In genomic region chr7:154431045-154431444, GRCh38 we compare ENCODE assay signal across 27 cellular contexts.
"Had no signal": no experiment of that assay in that cellular context is flagged by ENCODE, and none has a peak within 500 bp of the region (broad histone marks: within the 10 kb centered on the region; RNA-seq: fewer than 3 reads in every experiment).

No MANE protein-coding gene starts in this region.

- H3K9me3 Mint-ChIP-seq: activated CD4-positive, alpha-beta memory T cell treated with anti-CD3 and anti-CD28 coated beads for 36 hours had no signal

- H3K36me3 Mint-ChIP-seq: activated CD4-positive, alpha-beta memory T cell treated with anti-CD3 and anti-CD28 coated beads for 36 hours; activated naive CD4-positive, alpha-beta T cell treated with anti-CD3 and anti-CD28 coated beads, Interleukin-2, amount 10 ng/mL, durations not matched to agents 7 days and 5 days; activated naive CD8-positive, alpha-beta T cell treated with anti-CD3 and anti-CD28 coated beads, Interleukin-2, amount 10 ng/mL, durations not matched to agents 7 days and 5 days; natural killer cell treated with Interleukin-12 subunit alpha and Interleukin-12 subunit beta and Interleukin-15 and Interleukin-18, amount 100 ng/mL, for 72 hours; stimulated activated memory B cell treated with anti-CD40 and anti-IgM and Interleukin-4, amounts not matched to agents 10 μg/mL and 1 μg/mL and 100 μg/mL, for 72 hours had no signal

- H3K9me3 ChIP-seq: esophagus muscularis mucosa, lower lobe of right lung, mucosa of descending colon, neutrophil, right lobe of liver, upper lobe of right lung had no signal

- H3K27ac ChIP-seq: brain microvascular endothelial cell, esophagus muscularis mucosa, foreskin keratinocyte, left lung, lower lobe of right lung, neutrophil, right lobe of liver, upper lobe of right lung had no signal

- H3K36me3 ChIP-seq: brain microvascular endothelial cell, esophagus muscularis mucosa, left lung, lower lobe of right lung, neutrophil, right lobe of liver, upper lobe of right lung had no signal

- H3K27me3 Mint-ChIP-seq: activated CD4-positive, alpha-beta memory T cell treated with anti-CD3 and anti-CD28 coated beads for 36 hours; activated CD4-positive, alpha-beta T cell treated with anti-CD3 and anti-CD28 coated beads, Interleukin-2, amount 10 ng/mL, durations not matched to agents 24 days and 14 days; activated naive CD4-positive, alpha-beta T cell treated with anti-CD3 and anti-CD28 coated beads, Interleukin-2, amount 10 ng/mL, durations not matched to agents 7 days and 5 days; activated naive CD8-positive, alpha-beta T cell treated with anti-CD3 and anti-CD28 coated beads, Interleukin-2, amount 10 ng/mL, durations not matched to agents 7 days and 5 days; dendritic cell treated with granulocyte-macrophage colony-stimulating factor and Interleukin-4, amounts not matched to agents 40 ng/mL and 50 ng/mL, for 4 days; natural killer cell treated with Interleukin-12 subunit alpha and Interleukin-12 subunit beta and Interleukin-15 and Interleukin-18, amount 100 ng/mL, for 72 hours; stimulated activated memory B cell treated with anti-CD40 and anti-IgM and Interleukin-4, amounts not matched to agents 10 μg/mL and 1 μg/mL and 100 μg/mL, for 72 hours; stimulated activated naive CD8-positive, alpha-beta T cell treated with anti-CD3 and anti-CD28 coated beads, Interleukin-15, amount 100 ng/mL, for 72 hours; T-helper 17 cell had no signal

- H3K4me1 Mint-ChIP-seq: activated CD4-positive, alpha-beta T cell treated with anti-CD3 and anti-CD28 coated beads, Interleukin-2, amount 10 ng/mL, durations not matched to agents 24 days and 14 days; activated naive CD4-positive, alpha-beta T cell treated with anti-CD3 and anti-CD28 coated beads, Interleukin-2, amount 10 ng/mL, durations not matched to agents 7 days and 5 days; activated naive CD8-positive, alpha-beta T cell treated with anti-CD3 and anti-CD28 coated beads, Interleukin-2, amount 10 ng/mL, durations not matched to agents 7 days and 5 days; stimulated activated memory B cell treated with anti-CD40 and anti-IgM and Interleukin-4, amounts not matched to agents 10 μg/mL and 1 μg/mL and 100 μg/mL, for 72 hours; stimulated activated naive CD8-positive, alpha-beta T cell treated with anti-CD3 and anti-CD28 coated beads, Interleukin-15, amount 100 ng/mL, for 72 hours; T-helper 17 cell had no signal

- H3K4me3 ChIP-seq: esophagus muscularis mucosa, left lung, lower lobe of right lung, mucosa of descending colon, right lobe of liver, upper lobe of right lung had no signal

- FAIRE-seq: astrocyte, islet of Langerhans had no signal

- H3K4me1 ChIP-seq: esophagus muscularis mucosa, foreskin keratinocyte, left lung, lower lobe of right lung, right lobe of liver, upper lobe of right lung had no signal

- DNase-seq: activated CD4-positive, alpha-beta memory T cell treated with anti-CD3 and anti-CD28 coated beads for 36 hours; activated CD4-positive, alpha-beta T cell treated with anti-CD3 and anti-CD28 coated beads, Interleukin-2, amount 10 ng/mL, durations not matched to agents 24 days and 14 days; activated CD4-positive, CD25-positive, alpha-beta regulatory T cell treated with anti-CD3 and anti-CD28 coated beads, Interleukin-2, amount 50 U/mL, for 72 hours; activated CD8-positive, alpha-beta memory T cell treated with anti-CD3 and anti-CD28 coated beads, Interleukin-2, amount 50 U/mL, for 4 hours; activated gamma-delta T cell; activated naive CD4-positive, alpha-beta T cell treated with anti-CD3 and anti-CD28 coated beads, Interleukin-2, amount 10 ng/mL, durations not matched to agents 7 days and 5 days; activated naive CD8-positive, alpha-beta T cell treated with anti-CD3 and anti-CD28 coated beads, Interleukin-2, amount 10 ng/mL, durations not matched to agents 7 days and 5 days; activated T-cell treated with anti-CD3 and anti-CD28 coated beads, Interleukin-2, amount 50 U/mL, for 1 hour; brain microvascular endothelial cell; foreskin keratinocyte; left lung; lower lobe of right lung; mucosa of descending colon; right lobe of liver; stimulated activated CD4-positive, alpha-beta T cell treated with anti-CD3 and anti-CD28 coated beads, Interleukin-4, amount 100 ng/mL, for 24 hours; stimulated activated naive CD8-positive, alpha-beta T cell treated with anti-CD3 and anti-CD28 coated beads, Interleukin-15, amount 100 ng/mL, for 72 hours; T-helper 17 cell; T1000; upper lobe of right lung had no signal

- ATAC-seq: foreskin keratinocyte; left lung; mucosa of descending colon; natural killer cell treated with Interleukin-12 subunit alpha and Interleukin-12 subunit beta and Interleukin-15 and Interleukin-18, amount 100 ng/mL, for 72 hours; right lobe of liver; stimulated activated memory B cell treated with anti-CD40 and anti-IgM and Interleukin-4, amounts not matched to agents 10 μg/mL and 1 μg/mL and 100 μg/mL, for 72 hours; stimulated activated naive CD8-positive, alpha-beta T cell treated with anti-CD3 and anti-CD28 coated beads, Interleukin-15, amount 100 ng/mL, for 72 hours; T-helper 17 cell; upper lobe of right lung had no signal

- H3K27me3 ChIP-seq: brain microvascular endothelial cell, esophagus muscularis mucosa, foreskin keratinocyte, left lung, neutrophil, right lobe of liver, upper lobe of right lung had no signal

- H3K4me3 Mint-ChIP-seq: activated CD4-positive, alpha-beta memory T cell treated with anti-CD3 and anti-CD28 coated beads for 36 hours; activated CD4-positive, alpha-beta T cell treated with anti-CD3 and anti-CD28 coated beads, Interleukin-2, amount 10 ng/mL, durations not matched to agents 24 days and 14 days; activated naive CD4-positive, alpha-beta T cell treated with anti-CD3 and anti-CD28 coated beads, Interleukin-2, amount 10 ng/mL, durations not matched to agents 7 days and 5 days; activated naive CD8-positive, alpha-beta T cell treated with anti-CD3 and anti-CD28 coated beads, Interleukin-2, amount 10 ng/mL, durations not matched to agents 7 days and 5 days; activated T-helper 1 cell treated with anti-CD3 and anti-CD28 coated beads, Interleukin-12 subunit alpha, Interleukin-12 subunit beta, Interleukin-2, Interleukin-4 antibody, amounts not matched to agents 30 ng/mL and 10 ng/mL and 1 ng/mL, durations not matched to agents 14 hours and 24 hours and 36 hours; dendritic cell treated with granulocyte-macrophage colony-stimulating factor and Interleukin-4, amounts not matched to agents 40 ng/mL and 50 ng/mL, for 4 days; natural killer cell treated with Interleukin-12 subunit alpha and Interleukin-12 subunit beta and Interleukin-15 and Interleukin-18, amount 100 ng/mL, for 72 hours; stimulated activated memory B cell treated with anti-CD40 and anti-IgM and Interleukin-4, amounts not matched to agents 10 μg/mL and 1 μg/mL and 100 μg/mL, for 72 hours; stimulated activated naive CD8-positive, alpha-beta T cell treated with anti-CD3 and anti-CD28 coated beads, Interleukin-15, amount 100 ng/mL, for 72 hours; T-helper 17 cell had no signal

- H3K27ac Mint-ChIP-seq: activated CD4-positive, alpha-beta memory T cell treated with anti-CD3 and anti-CD28 coated beads for 36 hours; activated CD4-positive, alpha-beta T cell treated with anti-CD3 and anti-CD28 coated beads, Interleukin-2, amount 10 ng/mL, durations not matched to agents 24 days and 14 days; activated naive CD4-positive, alpha-beta T cell treated with anti-CD3 and anti-CD28 coated beads, Interleukin-2, amount 10 ng/mL, durations not matched to agents 7 days and 5 days; activated naive CD8-positive, alpha-beta T cell treated with anti-CD3 and anti-CD28 coated beads, Interleukin-2, amount 10 ng/mL, durations not matched to agents 7 days and 5 days; activated T-helper 1 cell treated with anti-CD3 and anti-CD28 coated beads, Interleukin-12 subunit alpha, Interleukin-12 subunit beta, Interleukin-2, Interleukin-4 antibody, amounts not matched to agents 30 ng/mL and 10 ng/mL and 1 ng/mL, durations not matched to agents 14 hours and 24 hours and 36 hours; dendritic cell treated with granulocyte-macrophage colony-stimulating factor and Interleukin-4, amounts not matched to agents 40 ng/mL and 50 ng/mL, for 4 days; natural killer cell treated with Interleukin-12 subunit alpha and Interleukin-12 subunit beta and Interleukin-15 and Interleukin-18, amount 100 ng/mL, for 72 hours; stimulated activated memory B cell treated with anti-CD40 and anti-IgM and Interleukin-4, amounts not matched to agents 10 μg/mL and 1 μg/mL and 100 μg/mL, for 72 hours; stimulated activated naive CD8-positive, alpha-beta T cell treated with anti-CD3 and anti-CD28 coated beads, Interleukin-15, amount 100 ng/mL, for 72 hours; T-helper 17 cell had no signal
